Comparison of ENCODE assay signal across 28 cellular contexts in the genomic region with DNA sequence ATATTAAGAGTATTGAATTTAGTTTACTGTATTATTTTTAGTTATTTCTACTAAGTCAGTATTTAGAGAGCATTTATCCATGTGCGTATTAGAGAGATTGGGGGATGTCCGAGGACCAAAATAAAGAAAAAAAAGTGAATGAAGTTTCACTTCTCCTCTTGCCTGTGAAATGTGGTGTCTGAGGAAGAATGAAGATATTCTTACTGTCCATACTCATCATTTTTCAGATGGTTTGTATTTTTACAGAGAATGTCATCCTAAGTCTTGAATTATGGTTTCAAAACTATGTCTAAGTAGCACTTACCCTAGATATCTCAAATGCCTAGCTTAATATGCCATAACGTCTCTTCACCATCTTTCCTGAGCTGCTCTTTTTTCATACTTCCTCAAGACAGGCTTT.
"Had no signal": no experiment of that assay in that cellular context is flagged by ENCODE, and none has a peak within 500 bp of the region (broad histone marks: within the 10 kb centered on the region; RNA-seq: fewer than 3 reads in every experiment).

No MANE protein-coding gene starts in this region.

- H3K4me1 ChIP-seq: gastrocnemius medialis, right atrium auricular region, suprapubic skin, transverse colon, upper lobe of right lung, uterus had no signal

- H3K4me3 ChIP-seq: gastrocnemius medialis, hepatocyte, lung, pancreas, right atrium auricular region, smooth muscle cell, suprapubic skin, transverse colon, upper lobe of right lung, uterus had no signal

- H3K27ac ChIP-seq: epithelial cell of prostate, gastrocnemius medialis, hepatocyte, neutrophil, pancreas, right atrium auricular region, suprapubic skin, transverse colon, upper lobe of right lung, uterus had no signal

- H2AFZ ChIP-seq: hepatocyte had no signal

- H3K9me3 ChIP-seq: gastrocnemius medialis, neutrophil, pancreas, right atrium auricular region, transverse colon, upper lobe of right lung, uterus had no signal

- H3K36me3 ChIP-seq: gastrocnemius medialis, neutrophil, pancreas, right atrium auricular region, suprapubic skin, transverse colon, upper lobe of right lung, uterus had no signal

- H3K27me3 ChIP-seq: gastrocnemius medialis, hepatocyte, neutrophil, pancreas, right atrium auricular region, suprapubic skin, transverse colon, upper lobe of right lung, uterus had no signal

- H3K79me2 ChIP-seq: hepatocyte had no signal

- ATAC-seq: esophagus mucosa; gastrocnemius medialis; left lobe of liver; natural killer cell treated with Interleukin-12 subunit alpha and Interleukin-12 subunit beta and Interleukin-15 and Interleukin-18, amount 100 ng/mL, for 72 hours; pancreas; sciatic nerve; stimulated activated naive CD8-positive, alpha-beta T cell treated with anti-CD3 and anti-CD28 coated beads, Interleukin-15, amount 100 ng/mL, for 72 hours; upper lobe of right lung had no signal

- DNase-seq: effector CD8-positive, alpha-beta T cell; endodermal cell; foreskin fibroblast; gastrocnemius medialis; head of caudate nucleus; kidney; naive B cell; pancreas; stimulated activated CD4-positive, alpha-beta T cell treated with anti-CD3 and anti-CD28 coated beads, Interleukin-12 subunit alpha, Interleukin-12 subunit beta, amount 100 ng/mL, for 4 hours; stimulated activated CD4-positive, alpha-beta T cell treated with anti-CD3 and anti-CD28 coated beads, Interleukin-1b, Interleukin-23, amount 100 ng/mL, for 48 hours; stimulated activated CD4-positive, alpha-beta T cell treated with anti-CD3 and anti-CD28 coated beads, Interleukin-4, amount 100 ng/mL, for 1 hour; stimulated activated CD8-positive, alpha-beta memory T cell treated with anti-CD3 and anti-CD28 coated beads, Interleukin-4, amount 100 ng/mL, for 48 hours; stimulated activated naive CD4-positive, alpha-beta T cell; stimulated activated naive CD8-positive, alpha-beta T cell treated with anti-CD3 and anti-CD28 coated beads, Interleukin-15, amount 100 ng/mL, for 72 hours; transverse colon; upper lobe of right lung; uterus had no signal

- H3K4me2 ChIP-seq: hepatocyte, smooth muscle cell had no signal
